Comparison of ENCODE assay signal across 1 cellular context in the genomic region with DNA sequence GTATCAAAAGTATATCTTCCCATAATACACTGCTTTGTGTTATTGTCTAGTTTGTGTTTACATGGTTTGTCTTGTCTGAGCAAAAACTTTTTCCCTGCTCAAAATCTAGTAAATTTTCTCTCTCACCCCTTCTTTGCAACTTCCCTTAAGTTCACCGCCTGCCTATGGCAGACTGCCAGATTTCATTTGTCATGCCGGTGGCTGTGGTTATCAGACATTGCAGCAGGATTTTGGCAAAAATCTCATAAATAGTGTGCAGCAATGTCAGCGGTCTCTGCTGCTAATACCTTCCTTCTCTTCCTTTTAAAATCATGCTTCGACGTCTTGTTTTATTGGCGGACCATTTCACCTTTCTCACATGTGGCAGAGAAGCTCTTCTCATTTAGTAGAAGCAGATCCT.
TF ChIP-seq lines count a peak whose summit lies in the region.

No MANE protein-coding gene starts in this region.

TF ChIP-seq in K562, 482 proteins besides CTCF, POLR2A, EP300 and RAD21 (continues in another document):
- TF ChIP-seq STAG1 (CRISPR knock-in tag; IDR thresholded peaks at IDR 0.05; ENCODE audit: borderline replicate concordance) (no peak), ZKSCAN3 (CRISPR knock-in tag; IDR thresholded peaks at IDR 0.05) (no peak), TAL1 (IDR thresholded peaks at IDR 0.05) (peak; percentile 47), FOSL1 (tag; conservative IDR thresholded peaks at IDR 0.05) (peak; percentile 47), CTBP1 (IDR thresholded peaks at IDR 0.05; ENCODE audit: borderline replicate concordance) (0 out of 2 replicates have a peak, but pooled peaks have one; percentile 28), NFIX (CRISPR knock-in tag; IDR thresholded peaks at IDR 0.05; ENCODE audit: low read depth) (peak; percentile 26; the same call in 1 of the 2 replicates), CHD2 (IDR thresholded peaks at IDR 0.05; ENCODE audit: low read depth, low read length) (no peak), STAT5A (IDR thresholded peaks at IDR 0.05; ENCODE audit: borderline replicate concordance, low read length) (peak; percentile 25; the same call in 1 of the 2 replicates), ZNF79 (CRISPR knock-in tag; IDR thresholded peaks at IDR 0.05; ENCODE audit: low read depth) (no peak), SRSF9 (IDR thresholded peaks at IDR 0.05; ENCODE audit: borderline replicate concordance, low read depth, low read length) (no peak), CBFA2T3 (IDR thresholded peaks at IDR 0.05) (peak; percentile 76), TBP (optimal IDR thresholded peaks at IDR 0.05; ENCODE audit: low read depth, low read length) (no peak), ZBED1 (IDR thresholded peaks at IDR 0.05) (no peak), KDM1A (IDR thresholded peaks at IDR 0.05) (peak; percentile 78 to 83), ZNF23 (CRISPR knock-in tag; IDR thresholded peaks at IDR 0.05) (no peak), NFYB (IDR thresholded peaks at IDR 0.05; ENCODE audit: extremely low read depth, insufficient read length) (no peak), SMARCA4 (IDR thresholded peaks at IDR 0.05) (peak; percentile 75), MEIS2 (IDR thresholded peaks at IDR 0.05; ENCODE audit: partially characterized antibody) (peak; percentile 97), PTTG1 (tag; IDR thresholded peaks at IDR 0.05; ENCODE audit: low read depth) (no peak), ARID1B (IDR thresholded peaks at IDR 0.05) (peak; percentile 82), ETV5 (CRISPR knock-in tag; IDR thresholded peaks at IDR 0.05; ENCODE audit: low read depth) (no peak), SMARCE1 (IDR thresholded peaks at IDR 0.05) (peak; percentile 86), POLR2AphosphoS5 (IDR thresholded peaks at IDR 0.05; ENCODE audit: control insufficient read depth, insufficient read depth, low read depth, low read length) (peak; percentile 50; the same call in 1 of the 2 replicates), TEAD4 (IDR thresholded peaks at IDR 0.05; ENCODE audit: low read length) (peak; percentile 82), TEAD4 (CRISPR knock-in tag; IDR thresholded peaks at IDR 0.05; ENCODE audit: borderline replicate concordance) (no peak), PHF21A (IDR thresholded peaks at IDR 0.05; ENCODE audit: borderline replicate concordance, low read depth) (0 out of 2 replicates have a peak, but pooled peaks have one; percentile 8), BCOR (IDR thresholded peaks at IDR 0.05) (no peak), SMARCC2 (IDR thresholded peaks at IDR 0.05; ENCODE audit: low read depth) (0 out of 2 replicates have a peak, but pooled peaks have one; percentile 51), NFIC (IDR thresholded peaks at IDR 0.05) (peak; percentile 98), ZEB2 (IDR thresholded peaks at IDR 0.05) (0 out of 2 replicates have a peak, but pooled peaks have one; percentile 32), KLF16 (IDR thresholded peaks at IDR 0.05) (0 out of 2 replicates have a peak, but pooled peaks have one; percentile 8), TAF7 (tag; IDR thresholded peaks at IDR 0.05) (no peak), ZKSCAN1 (IDR thresholded peaks at IDR 0.05; ENCODE audit: low read depth, low read length) (0 out of 2 replicates have a peak, but pooled peaks have one; percentile 39), CREBBP (IDR thresholded peaks at IDR 0.05; ENCODE audit: low read depth, low read length) (no peak), RFX1 (IDR thresholded peaks at IDR 0.05) (no peak), HDAC1 (IDR thresholded peaks at IDR 0.05) (peak in 1 of 2 experiments; percentile 76; a peak in 2 of 4 replicates), CREB1 (IDR thresholded peaks at IDR 0.05) (peak; percentile 20; the same call in 1 of the 2 replicates), CREB1 (CRISPR knock-in tag; IDR thresholded peaks at IDR 0.05) (no peak), NFXL1 (CRISPR knock-in tag; IDR thresholded peaks at IDR 0.05) (no peak), JUND (IDR thresholded peaks at IDR 0.05; ENCODE audit: borderline replicate concordance, low read depth, low read length) (peak; percentile 45; the same call in 1 of the 2 replicates), JUND (tag; IDR thresholded peaks at IDR 0.05; ENCODE audit: borderline replicate concordance, low read depth, low read length) (no peak; the same call in 2 of the 3 replicates), LCOR (CRISPR knock-in tag; IDR thresholded peaks at IDR 0.05) (peak; percentile 64; the same call in 1 of the 2 replicates), ATF7 (IDR thresholded peaks at IDR 0.05) (peak; percentile 14; the same call in 1 of the 2 replicates), MTA1 (IDR thresholded peaks at IDR 0.05; ENCODE audit: borderline replicate concordance) (0 out of 2 replicates have a peak, but pooled peaks have one; percentile 44), RCOR1 (IDR thresholded peaks at IDR 0.05; ENCODE audit: borderline replicate concordance in 1 of 2, low read depth in 2 of 2, low read length in 2 of 2) (peak in 1 of 2 experiments; percentile 86; a peak in 3 of 4 replicates), IRF2 (CRISPR knock-in tag; IDR thresholded peaks at IDR 0.05) (no peak), DMBX1 (CRISPR knock-in tag; IDR thresholded peaks at IDR 0.05; ENCODE audit: borderline replicate concordance) (no peak), ZNF274 (IDR thresholded peaks at IDR 0.05; ENCODE audit: borderline replicate concordance, low read depth, low read length) (no peak), TRIM24 (IDR thresholded peaks at IDR 0.05) (peak in 1 of 2 experiments; percentile 38; a peak in 1 of 4 replicates), CREM (IDR thresholded peaks at IDR 0.05; ENCODE audit: low read depth) (peak; percentile 29; the same call in 1 of the 2 replicates), DPF2 (IDR thresholded peaks at IDR 0.05) (peak; percentile 79; the same call in 1 of the 2 replicates), TCF3 (CRISPR knock-in tag; IDR thresholded peaks at IDR 0.05) (peak; percentile 57)
- TF ChIP-seq, protein P1, sequence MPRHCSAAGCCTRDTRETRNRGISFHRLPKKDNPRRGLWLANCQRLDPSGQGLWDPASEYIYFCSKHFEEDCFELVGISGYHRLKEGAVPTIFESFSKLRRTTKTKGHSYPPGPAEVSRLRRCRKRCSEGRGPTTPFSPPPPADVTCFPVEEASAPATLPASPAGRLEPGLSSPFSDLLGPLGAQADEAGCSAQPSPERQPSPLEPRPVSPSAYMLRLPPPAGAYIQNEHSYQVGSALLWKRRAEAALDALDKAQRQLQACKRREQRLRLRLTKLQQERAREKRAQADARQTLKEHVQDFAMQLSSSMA (CRISPR knock-in tag; IDR thresholded peaks at IDR 0.05): no peak
- TF ChIP-seq, protein P2, sequence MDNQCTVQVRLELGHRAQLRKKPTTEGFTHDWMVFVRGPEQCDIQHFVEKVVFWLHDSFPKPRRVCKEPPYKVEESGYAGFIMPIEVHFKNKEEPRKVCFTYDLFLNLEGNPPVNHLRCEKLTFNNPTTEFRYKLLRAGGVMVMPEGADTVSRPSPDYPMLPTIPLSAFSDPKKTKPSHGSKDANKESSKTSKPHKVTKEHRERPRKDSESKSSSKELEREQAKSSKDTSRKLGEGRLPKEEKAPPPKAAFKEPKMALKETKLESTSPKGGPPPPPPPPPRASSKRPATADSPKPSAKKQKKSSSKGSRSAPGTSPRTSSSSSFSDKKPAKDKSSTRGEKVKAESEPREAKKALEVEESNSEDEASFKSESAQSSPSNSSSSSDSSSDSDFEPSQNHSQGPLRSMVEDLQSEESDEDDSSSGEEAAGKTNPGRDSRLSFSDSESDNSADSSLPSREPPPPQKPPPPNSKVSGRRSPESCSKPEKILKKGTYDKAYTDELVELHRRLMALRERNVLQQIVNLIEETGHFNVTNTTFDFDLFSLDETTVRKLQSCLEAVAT (IDR thresholded peaks at IDR 0.05): peak in 1 of 2 experiments; percentile 25; a peak in 1 of 4 replicates
- TF ChIP-seq, protein P3, sequence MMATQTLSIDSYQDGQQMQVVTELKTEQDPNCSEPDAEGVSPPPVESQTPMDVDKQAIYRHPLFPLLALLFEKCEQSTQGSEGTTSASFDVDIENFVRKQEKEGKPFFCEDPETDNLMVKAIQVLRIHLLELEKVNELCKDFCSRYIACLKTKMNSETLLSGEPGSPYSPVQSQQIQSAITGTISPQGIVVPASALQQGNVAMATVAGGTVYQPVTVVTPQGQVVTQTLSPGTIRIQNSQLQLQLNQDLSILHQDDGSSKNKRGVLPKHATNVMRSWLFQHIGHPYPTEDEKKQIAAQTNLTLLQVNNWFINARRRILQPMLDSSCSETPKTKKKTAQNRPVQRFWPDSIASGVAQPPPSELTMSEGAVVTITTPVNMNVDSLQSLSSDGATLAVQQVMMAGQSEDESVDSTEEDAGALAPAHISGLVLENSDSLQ (IDR thresholded peaks at IDR 0.05): peak; percentile 86
- TF ChIP-seq, protein P4, sequence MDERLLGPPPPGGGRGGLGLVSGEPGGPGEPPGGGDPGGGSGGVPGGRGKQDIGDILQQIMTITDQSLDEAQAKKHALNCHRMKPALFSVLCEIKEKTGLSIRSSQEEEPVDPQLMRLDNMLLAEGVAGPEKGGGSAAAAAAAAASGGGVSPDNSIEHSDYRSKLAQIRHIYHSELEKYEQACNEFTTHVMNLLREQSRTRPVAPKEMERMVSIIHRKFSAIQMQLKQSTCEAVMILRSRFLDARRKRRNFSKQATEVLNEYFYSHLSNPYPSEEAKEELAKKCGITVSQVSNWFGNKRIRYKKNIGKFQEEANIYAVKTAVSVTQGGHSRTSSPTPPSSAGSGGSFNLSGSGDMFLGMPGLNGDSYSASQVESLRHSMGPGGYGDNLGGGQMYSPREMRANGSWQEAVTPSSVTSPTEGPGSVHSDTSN (CRISPR knock-in tag; IDR thresholded peaks at IDR 0.05; ENCODE audit: low read depth): no peak
- TF ChIP-seq, protein P4 (tag; conservative IDR thresholded peaks at IDR 0.05; ENCODE audit: low read depth): peak; percentile 95
